1 cellular context compared by ENCODE assay signal in the genomic region with DNA sequence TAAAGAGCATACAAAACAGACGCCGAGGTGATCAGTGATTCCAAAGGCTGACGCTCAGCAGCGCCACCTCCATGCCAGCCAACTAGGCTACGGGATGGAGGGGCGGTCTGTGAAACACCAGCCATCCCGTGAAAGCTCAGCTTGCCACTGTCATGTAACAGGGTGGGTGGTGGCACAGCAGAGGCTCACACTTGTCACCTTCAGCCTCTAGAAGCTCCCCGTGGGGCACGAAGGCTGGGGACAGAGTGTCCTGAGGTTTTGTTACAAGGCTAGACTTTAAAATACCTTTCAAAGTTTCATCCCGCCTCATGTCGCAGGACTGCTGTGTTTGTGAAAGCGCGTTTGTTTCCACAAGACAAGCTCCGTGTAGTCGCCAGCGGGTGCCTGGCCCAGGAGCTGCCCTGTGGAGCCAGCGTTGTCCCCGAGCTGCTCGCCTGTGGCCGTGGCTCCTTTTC.
TF ChIP-seq lines count a peak whose summit lies in the region.

No MANE protein-coding gene starts in this region.

TF ChIP-seq in HepG2, 621 proteins besides CTCF, POLR2A, EP300 and RAD21:
- no peak for TF ChIP-seq ZNF607 (CRISPR knock-in tag; IDR thresholded peaks at IDR 0.05; ENCODE audit: borderline replicate concordance)
- 0 out of 2 replicates have a peak, but pooled peaks have one; percentile 60 for TF ChIP-seq ZBTB33 (CRISPR knock-in tag; IDR thresholded peaks at IDR 0.05)
- TF ChIP-seq AGO2 (optimal IDR thresholded peaks at IDR 0.05; ENCODE audit: low read depth, low read length), result peak; percentile 29
